Comparison of ENCODE assay signal across 15 cellular contexts in the genomic region with DNA sequence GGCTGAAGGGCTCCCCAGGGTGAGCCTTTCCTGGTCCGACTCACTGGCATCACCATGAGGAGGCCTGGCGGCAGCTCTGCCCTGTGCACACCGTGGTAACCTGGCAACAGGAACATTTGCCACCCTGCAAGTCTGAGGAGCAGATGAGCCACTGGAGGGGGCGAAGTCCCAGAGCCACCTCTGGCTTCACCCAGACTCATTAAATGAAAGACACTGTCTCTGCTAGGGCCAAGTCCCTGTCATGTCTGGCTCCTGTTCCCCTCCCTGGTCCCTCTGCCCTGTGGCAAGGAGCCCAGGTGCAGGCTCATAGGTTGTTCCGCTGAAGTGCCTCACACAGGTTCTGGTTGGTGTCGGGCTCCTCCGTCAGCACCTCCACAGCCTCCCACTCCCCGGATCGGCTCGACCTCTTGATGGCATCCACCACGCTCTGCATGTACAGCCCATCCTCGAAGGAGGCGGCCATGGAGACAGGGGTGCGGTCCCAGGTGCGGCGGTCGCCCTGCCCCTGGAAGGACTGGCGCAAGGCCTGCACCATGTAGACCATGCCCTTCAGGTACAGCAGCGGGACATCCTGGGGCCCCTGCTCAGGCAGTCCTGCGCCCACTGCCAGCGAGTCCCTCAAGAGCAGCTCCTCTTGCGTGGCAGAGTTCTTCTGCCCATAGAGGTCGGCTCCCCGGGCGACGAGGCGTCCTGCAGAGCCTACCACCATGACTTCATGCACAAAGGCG. TPM values are rescaled to one million over a fixed set of nuclear protein-coding genes. Genes with fewer than 3 reads are reported as not detected.
A peak's percentile ranks its signal among the peaks of the same experiment; 100 is the strongest.
DNase-seq lines count a peak whose midpoint lies in the region; ATAC-seq, FAIRE-seq and TF ChIP-seq lines count a peak whose summit lies in the region.
"Had no signal": no experiment of that assay in that cellular context is flagged by ENCODE, and none has a peak within 500 bp of the region (broad histone marks: within the 10 kb centered on the region; RNA-seq: fewer than 3 reads in every experiment).

No MANE protein-coding gene starts in this region.

- TF ChIP-seq RAD21 in HepG2 (CRISPR knock-in tag; IDR thresholded peaks at IDR 0.05) = no peak

- TF ChIP-seq CTCF in HepG2 (CRISPR knock-in tag; IDR thresholded peaks at IDR 0.05) = no peak

- DNase-seq in DMS79 treated with DMSO at 0.1 percent for 48 hours (lab: John Stamatoyannopoulos, UW) (peak; percentile 48), DMS79 (lab: John Stamatoyannopoulos, UW) (no peak), HepG2 (ENCODE audit: low spot score) (no peak), NOMO-1 (lab: John Stamatoyannopoulos, UW; ENCODE audit: unreplicated experiment in 2 of 2) (no peak)
- DNase-seq: 8988T; activated CD8-positive, alpha-beta memory T cell treated with anti-CD3 and anti-CD28 coated beads, Interleukin-2, amount 10 ng/mL, durations not matched to agents 7 days and 5 days; NCI-H1105; psoas muscle had no signal

- TF ChIP-seq POLR2A in HepG2 (IDR thresholded peaks at IDR 0.05; ENCODE audit: insufficient read depth in 1 of 2, low read depth in 2 of 2, low read length in 2 of 2) = no peak

- no peak for FAIRE-seq in HepG2 (lab: Jason Lieb, UNC)
- FAIRE-seq: HTR-8/SVneo had no signal

- TF ChIP-seq EP300 in HepG2 (IDR thresholded peaks at IDR 0.05; ENCODE audit: low read depth in 2 of 2, low read length in 2 of 2) (no peak), HepG2 (CRISPR knock-in tag; IDR thresholded peaks at IDR 0.05; ENCODE audit: borderline replicate concordance) (no peak)

- no peak overlapping the region for H3K4me2 ChIP-seq in HepG2 (ENCODE audit: low read depth, low read length)

- H3K4me1 ChIP-seq in HepG2 (ENCODE audit: insufficient read depth, low read length) (0 out of 2 replicates have a peak, but pooled peaks cover 5% of the 10 kb centered on the region), subcutaneous abdominal adipose tissue (ENCODE audit: control insufficient read depth in 5 of 5, insufficient read depth in 5 of 5, low read length in 5 of 5) (peaks cover 18 to 56% (median 53%) of the 10 kb centered on the region in 5 donors)
- H3K4me1 ChIP-seq: HAP-1 had no signal

- BruUV-seq in HepG2 (replicated peaks; lab: Mats Ljungman, UMichigan) = no TSS peak

- CTCF ChIA-PET in HepG2 (lab: Yijun Ruan, JAX; ENCODE audit: low intra/inter-chr PET ratio, low total read pairs) = interaction anchor here (2.0 kb wide), 1 partner anchor 154 kb away, joined by 5 read pairs; no protein-coding TSS in a partner anchor

- intact Hi-C loops in HepG2 (cut with micrococcal nuclease; ENCODE audit: unreplicated experiment) = loop anchor here (5.0 kb wide), 1 partner anchor 252 kb away; no protein-coding TSS in a partner anchor

- H3K27me3 ChIP-seq in HepG2 (ENCODE audit: control insufficient read depth in 1 of 2, insufficient read depth in 2 of 2, low read length in 2 of 2) = no peaks in the 10 kb centered on the region
- H3K27me3 ChIP-seq in subcutaneous abdominal adipose tissue (ENCODE audit: control insufficient read depth in 5 of 5, insufficient read depth in 4 of 5, low read length in 5 of 5) = no peaks in the 10 kb centered on the region

- no peaks in the 10 kb centered on the region for H3K79me2 ChIP-seq in HepG2 (ENCODE audit: insufficient read depth, low read length)

- 97% methylated on average over 20 of the region's 28 CpGs for WGBS in HepG2 (ENCODE audit: low lambda C conversion rate)

- H3K27ac ChIP-seq in angular gyrus (ENCODE audit: low read depth, low read length) = peak overlapping the region; percentile 3
- H3K27ac ChIP-seq in HepG2 (ENCODE audit: extremely low read length, insufficient read depth, low read length) = no peak overlapping the region
- peak overlapping the region; percentile 95 for H3K27ac ChIP-seq in subcutaneous abdominal adipose tissue (ENCODE audit: low read depth, low read length)

- no peak overlapping the region for H3K4me3 ChIP-seq in HepG2 (replicated peaks in 1 of 3; ENCODE audit: insufficient read depth in 1 of 3, low read depth in 2 of 3, low read length in 3 of 3)
- peak overlapping the region in 1 of 5 donors; percentile 26 for H3K4me3 ChIP-seq in subcutaneous abdominal adipose tissue (ENCODE audit: low read depth in 1 of 5, low read length in 5 of 5)
- H3K4me3 ChIP-seq: HAP-1, lung, psoas muscle had no signal

- H2AFZ ChIP-seq in HepG2 (ENCODE audit: low read length) = no peak overlapping the region

- POLR2A ChIA-PET in HepG2 (lab: Yijun Ruan, JAX) = no interaction called here

- H3K9ac ChIP-seq in HepG2 (ENCODE audit: insufficient read depth, low read depth, low read length) (no peak overlapping the region), subcutaneous abdominal adipose tissue (ENCODE audit: low read length in 5 of 5) (peak overlapping the region in 4 of 5 donors; percentile 8 to 75 (median 64))

- peaks cover 0 to 4% of the 10 kb centered on the region in 2 experiments; a peak in 2 of 5 replicates for H3K36me3 ChIP-seq in HepG2 (replicated peaks in 1 of 2; ENCODE audit: control insufficient read depth in 1 of 2, insufficient read depth in 2 of 2, low read length in 2 of 2)
- peaks cover 0 to 8% (median 4%) of the 10 kb centered on the region in 5 donors for H3K36me3 ChIP-seq in subcutaneous abdominal adipose tissue (ENCODE audit: control insufficient read depth in 5 of 5, insufficient read depth in 5 of 5, low read length in 5 of 5)
- H3K36me3 ChIP-seq: HAP-1 had no signal

- no peaks in the 10 kb centered on the region for H3K9me3 ChIP-seq in HepG2 (ENCODE audit: low read length)
- no peaks in the 10 kb centered on the region for H3K9me3 ChIP-seq in subcutaneous abdominal adipose tissue (ENCODE audit: control insufficient read depth in 5 of 5, low read length in 5 of 5)
- H3K9me3 ChIP-seq: HAP-1, psoas muscle had no signal

- in situ Hi-C loops in HepG2 (cut with HindIII; ENCODE audit: extremely low pct_ligation_motif_present, low pct_unique_long_range_greater_than_20kb) = no loop called here

- no peak for ATAC-seq in HepG2
- no peak for ATAC-seq in GM18861 (IDR thresholded peaks at IDR 0.05; ENCODE audit: unreplicated experiment)
- ATAC-seq in GM18519 (IDR thresholded peaks at IDR 0.05; ENCODE audit: low FRiP score, unreplicated experiment) = no peak
- ATAC-seq: activated CD8-positive, alpha-beta memory T cell treated with anti-CD3 and anti-CD28 coated beads, Interleukin-2, amount 10 ng/mL, durations not matched to agents 7 days and 5 days had no signal

- no peaks in the 10 kb centered on the region for H4K20me1 ChIP-seq in HepG2 (ENCODE audit: insufficient read depth, low read length)

RNA-seq across cellular contexts. Expression of gene C16orf86, which starts 8.4 kb away (rescaled TPM):
- total RNA-seq in HepG2 (2016; rRNA removed; fragmentation: Illumina TruSeq; extraction: Trizol) = 1.7 and 3.1 TPM in 2 replicates
- 1.9 and 2.8 TPM in 2 replicates for total RNA-seq in HepG2 (2016; cell fraction: cytosol; rRNA removed; fragmentation: Illumina TruSeq; extraction: Trizol; ENCODE audit: low read depth)
- 2.1 and 4.2 TPM in 2 replicates for total RNA-seq in HepG2 (2016; cell fraction: insoluble cytoplasmic fraction; rRNA removed; fragmentation: Illumina TruSeq; extraction: Trizol)
- 2.2 and 3.5 TPM in 2 replicates for total RNA-seq in HepG2 (2016; cell fraction: membrane; rRNA removed; fragmentation: Illumina TruSeq; extraction: Trizol)
- total RNA-seq in HepG2 (2016; cell fraction: nucleus; rRNA removed; fragmentation: Illumina TruSeq; extraction: Trizol) = 1.9 and 4.3 TPM in 2 replicates
- polyA plus RNA-seq in HepG2 (2011; rRNA removed) = 1.5 and 2.0 TPM in 2 replicates
- 1.8 and 2.8 TPM in 2 replicates for polyA plus RNA-seq in HepG2 (2011; cell fraction: cytosol; rRNA removed)
- 7.9 and 8.0 TPM in 2 replicates for polyA plus RNA-seq in HepG2 (2011; cell fraction: nucleus; rRNA removed)
- polyA plus RNA-seq in HepG2 (2012) = 1.3 and 1.7 TPM in 2 replicates
- 1.6 and 2.1 TPM in 2 replicates for polyA plus RNA-seq in HepG2 (2016; cell fraction: cytosol; fragmentation: Illumina TruSeq; extraction: Trizol; ENCODE audit: low read depth)
- 2.2 and 3.1 TPM in 2 replicates for polyA plus RNA-seq in HepG2 (2016; cell fraction: insoluble cytoplasmic fraction; fragmentation: Illumina TruSeq; extraction: Trizol; ENCODE audit: low read depth)
- 2.3 and 2.5 TPM in 2 replicates for polyA plus RNA-seq in HepG2 (2016; cell fraction: membrane; fragmentation: Illumina TruSeq; extraction: Trizol; ENCODE audit: low read depth)
- 5.2 and 6.4 TPM in 2 replicates for polyA plus RNA-seq in HepG2 (2016; cell fraction: nucleus; fragmentation: Illumina TruSeq; extraction: Trizol; ENCODE audit: insufficient read depth, low read depth)
- 0.12 and 1.3 TPM in 2 replicates for polyA minus RNA-seq in HepG2 (2011; rRNA and poly(A)+ RNA removed; ENCODE audit: low replicate concordance)
- polyA minus RNA-seq in HepG2 (2011; cell fraction: cytosol; rRNA and poly(A)+ RNA removed) = 0.53 and 0.79 TPM in 2 replicates
- 0.62 and 0.64 TPM in 2 replicates for polyA minus RNA-seq in HepG2 (2011; cell fraction: nucleus; rRNA and poly(A)+ RNA removed)

RNA-seq across cellular contexts. Expression of gene ENKD1, which starts 8.5 kb away (rescaled TPM):
- 20.8 and 21.4 TPM in 2 replicates for total RNA-seq in HepG2 (2016; rRNA removed; fragmentation: Illumina TruSeq; extraction: Trizol)
- 10.8 and 12.4 TPM in 2 replicates for total RNA-seq in HepG2 (2016; cell fraction: cytosol; rRNA removed; fragmentation: Illumina TruSeq; extraction: Trizol; ENCODE audit: low read depth)
- total RNA-seq in HepG2 (2016; cell fraction: insoluble cytoplasmic fraction; rRNA removed; fragmentation: Illumina TruSeq; extraction: Trizol) = 17.9 and 24.2 TPM in 2 replicates
- total RNA-seq in HepG2 (2016; cell fraction: membrane; rRNA removed; fragmentation: Illumina TruSeq; extraction: Trizol) = 17.6 and 19.5 TPM in 2 replicates
- total RNA-seq in HepG2 (2016; cell fraction: nucleus; rRNA removed; fragmentation: Illumina TruSeq; extraction: Trizol) = 13.8 and 15.4 TPM in 2 replicates
- 10.8 and 12.2 TPM in 2 replicates for polyA plus RNA-seq in HepG2 (2011; rRNA removed)
- 6.0 and 11.2 TPM in 2 replicates for polyA plus RNA-seq in HepG2 (2011; cell fraction: cytosol; rRNA removed)
- 29.2 and 37.2 TPM in 2 replicates for polyA plus RNA-seq in HepG2 (2011; cell fraction: nucleus; rRNA removed)
- 9.4 and 12.3 TPM in 2 replicates for polyA plus RNA-seq in HepG2 (2012)
- 11.8 and 13.2 TPM in 2 replicates for polyA plus RNA-seq in HepG2 (2016; cell fraction: cytosol; fragmentation: Illumina TruSeq; extraction: Trizol; ENCODE audit: low read depth)
- polyA plus RNA-seq in HepG2 (2016; cell fraction: insoluble cytoplasmic fraction; fragmentation: Illumina TruSeq; extraction: Trizol; ENCODE audit: low read depth) = 18.0 and 18.5 TPM in 2 replicates
- 9.5 and 15.3 TPM in 2 replicates for polyA plus RNA-seq in HepG2 (2016; cell fraction: membrane; fragmentation: Illumina TruSeq; extraction: Trizol; ENCODE audit: low read depth)
- polyA plus RNA-seq in HepG2 (2016; cell fraction: nucleus; fragmentation: Illumina TruSeq; extraction: Trizol; ENCODE audit: insufficient read depth, low read depth) = 33.6 and 35.0 TPM in 2 replicates
- 6.6 and 7.1 TPM in 2 replicates for polyA minus RNA-seq in HepG2 (2011; rRNA and poly(A)+ RNA removed; ENCODE audit: low replicate concordance)
- 4.5 and 7.8 TPM in 2 replicates for polyA minus RNA-seq in HepG2 (2011; cell fraction: cytosol; rRNA and poly(A)+ RNA removed)
- polyA minus RNA-seq in HepG2 (2011; cell fraction: nucleus; rRNA and poly(A)+ RNA removed) = 3.6 and 3.9 TPM in 2 replicates

RNA-seq across cellular contexts. Expression of gene PARD6A, which starts 14.3 kb away (rescaled TPM):
- 3.0 and 4.3 TPM in 2 replicates for total RNA-seq in HepG2 (2016; rRNA removed; fragmentation: Illumina TruSeq; extraction: Trizol)
- total RNA-seq in HepG2 (2016; cell fraction: cytosol; rRNA removed; fragmentation: Illumina TruSeq; extraction: Trizol; ENCODE audit: low read depth) = 22.8 and 24.1 TPM in 2 replicates
- 2.5 and 4.0 TPM in 2 replicates for total RNA-seq in HepG2 (2016; cell fraction: insoluble cytoplasmic fraction; rRNA removed; fragmentation: Illumina TruSeq; extraction: Trizol)
- 18.3 and 19.1 TPM in 2 replicates for total RNA-seq in HepG2 (2016; cell fraction: membrane; rRNA removed; fragmentation: Illumina TruSeq; extraction: Trizol)
- total RNA-seq in HepG2 (2016; cell fraction: nucleus; rRNA removed; fragmentation: Illumina TruSeq; extraction: Trizol) = 1.6 and 2.2 TPM in 2 replicates
- polyA plus RNA-seq in HepG2 (2011; rRNA removed) = 3.5 and 3.6 TPM in 2 replicates
- polyA plus RNA-seq in HepG2 (2011; cell fraction: cytosol; rRNA removed) = 4.3 and 6.9 TPM in 2 replicates
- 2.8 and 3.0 TPM in 2 replicates for polyA plus RNA-seq in HepG2 (2011; cell fraction: nucleus; rRNA removed)
- 1.3 and 2.2 TPM in 2 replicates for polyA plus RNA-seq in HepG2 (2012)
- polyA plus RNA-seq in HepG2 (2016; cell fraction: cytosol; fragmentation: Illumina TruSeq; extraction: Trizol; ENCODE audit: low read depth) = 26.8 and 27.5 TPM in 2 replicates
- polyA plus RNA-seq in HepG2 (2016; cell fraction: insoluble cytoplasmic fraction; fragmentation: Illumina TruSeq; extraction: Trizol; ENCODE audit: low read depth) = 2.2 and 3.0 TPM in 2 replicates
- 17.4 and 17.7 TPM in 2 replicates for polyA plus RNA-seq in HepG2 (2016; cell fraction: membrane; fragmentation: Illumina TruSeq; extraction: Trizol; ENCODE audit: low read depth)
- polyA plus RNA-seq in HepG2 (2016; cell fraction: nucleus; fragmentation: Illumina TruSeq; extraction: Trizol; ENCODE audit: insufficient read depth, low read depth) = 1.5 and 2.9 TPM in 2 replicates
- 2.8 and 3.8 TPM in 2 replicates for polyA minus RNA-seq in HepG2 (2011; rRNA and poly(A)+ RNA removed; ENCODE audit: low replicate concordance)
- polyA minus RNA-seq in HepG2 (2011; cell fraction: cytosol; rRNA and poly(A)+ RNA removed) = 0.79 and 2.1 TPM in 2 replicates
- polyA minus RNA-seq in HepG2 (2011; cell fraction: nucleus; rRNA and poly(A)+ RNA removed) = 0.50 and 0.77 TPM in 2 replicates

RNA-seq across cellular contexts. Expression of gene ACD, which starts 15.0 kb away (rescaled TPM):
- 26.1 and 32.6 TPM in 2 replicates for total RNA-seq in HepG2 (2016; rRNA removed; fragmentation: Illumina TruSeq; extraction: Trizol)
- total RNA-seq in HepG2 (2016; cell fraction: cytosol; rRNA removed; fragmentation: Illumina TruSeq; extraction: Trizol; ENCODE audit: low read depth) = 11.9 and 12.4 TPM in 2 replicates
- 22.4 and 31.8 TPM in 2 replicates for total RNA-seq in HepG2 (2016; cell fraction: insoluble cytoplasmic fraction; rRNA removed; fragmentation: Illumina TruSeq; extraction: Trizol)
- 20.9 and 24.1 TPM in 2 replicates for total RNA-seq in HepG2 (2016; cell fraction: membrane; rRNA removed; fragmentation: Illumina TruSeq; extraction: Trizol)
- 18.3 and 24.0 TPM in 2 replicates for total RNA-seq in HepG2 (2016; cell fraction: nucleus; rRNA removed; fragmentation: Illumina TruSeq; extraction: Trizol)
- 37.1 and 38.3 TPM in 2 replicates for polyA plus RNA-seq in HepG2 (2011; rRNA removed)
- polyA plus RNA-seq in HepG2 (2011; cell fraction: cytosol; rRNA removed) = 15.3 and 28.8 TPM in 2 replicates
- polyA plus RNA-seq in HepG2 (2011; cell fraction: nucleus; rRNA removed) = 82.8 and 84.5 TPM in 2 replicates
- polyA plus RNA-seq in HepG2 (2012) = 28.9 and 29.0 TPM in 2 replicates
- 18.7 and 21.0 TPM in 2 replicates for polyA plus RNA-seq in HepG2 (2016; cell fraction: cytosol; fragmentation: Illumina TruSeq; extraction: Trizol; ENCODE audit: low read depth)
- polyA plus RNA-seq in HepG2 (2016; cell fraction: insoluble cytoplasmic fraction; fragmentation: Illumina TruSeq; extraction: Trizol; ENCODE audit: low read depth) = 30.7 and 42.2 TPM in 2 replicates
- polyA plus RNA-seq in HepG2 (2016; cell fraction: membrane; fragmentation: Illumina TruSeq; extraction: Trizol; ENCODE audit: low read depth) = 29.3 and 29.6 TPM in 2 replicates
- polyA plus RNA-seq in HepG2 (2016; cell fraction: nucleus; fragmentation: Illumina TruSeq; extraction: Trizol; ENCODE audit: insufficient read depth, low read depth) = 42.9 and 46.5 TPM in 2 replicates
- polyA minus RNA-seq in HepG2 (2011; rRNA and poly(A)+ RNA removed; ENCODE audit: low replicate concordance) = 39.4 and 41.0 TPM in 2 replicates
- 18.9 and 21.7 TPM in 2 replicates for polyA minus RNA-seq in HepG2 (2011; cell fraction: cytosol; rRNA and poly(A)+ RNA removed)
- polyA minus RNA-seq in HepG2 (2011; cell fraction: nucleus; rRNA and poly(A)+ RNA removed) = 18.6 and 22.8 TPM in 2 replicates

RNA-seq across cellular contexts. Expression of gene CARMIL2, which starts 30.1 kb away (rescaled TPM):
- total RNA-seq in HepG2 (2016; rRNA removed; fragmentation: Illumina TruSeq; extraction: Trizol) = 0.91 and 1.3 TPM in 2 replicates
- 0.35 TPM in 1 of 2 replicates, not detected in the other for total RNA-seq in HepG2 (2016; cell fraction: cytosol; rRNA removed; fragmentation: Illumina TruSeq; extraction: Trizol; ENCODE audit: low read depth)
- total RNA-seq in HepG2 (2016; cell fraction: insoluble cytoplasmic fraction; rRNA removed; fragmentation: Illumina TruSeq; extraction: Trizol) = 0.70 and 1.1 TPM in 2 replicates
- 0.53 and 0.79 TPM in 2 replicates for total RNA-seq in HepG2 (2016; cell fraction: membrane; rRNA removed; fragmentation: Illumina TruSeq; extraction: Trizol)
- 1.4 and 1.8 TPM in 2 replicates for total RNA-seq in HepG2 (2016; cell fraction: nucleus; rRNA removed; fragmentation: Illumina TruSeq; extraction: Trizol)
- polyA plus RNA-seq in HepG2 (2011; rRNA removed) = 2.7 and 3.9 TPM in 2 replicates
- polyA plus RNA-seq in HepG2 (2011; cell fraction: cytosol; rRNA removed) = 1.2 and 1.7 TPM in 2 replicates
- 44.9 and 54.0 TPM in 2 replicates for polyA plus RNA-seq in HepG2 (2011; cell fraction: nucleus; rRNA removed)
- 3.5 and 5.1 TPM in 2 replicates for polyA plus RNA-seq in HepG2 (2012)
- polyA plus RNA-seq in HepG2 (2016; cell fraction: cytosol; fragmentation: Illumina TruSeq; extraction: Trizol; ENCODE audit: low read depth) = 0.63 and 0.69 TPM in 2 replicates
- 0.79 and 1.0 TPM in 2 replicates for polyA plus RNA-seq in HepG2 (2016; cell fraction: insoluble cytoplasmic fraction; fragmentation: Illumina TruSeq; extraction: Trizol; ENCODE audit: low read depth)
- 0.58 and 0.64 TPM in 2 replicates for polyA plus RNA-seq in HepG2 (2016; cell fraction: membrane; fragmentation: Illumina TruSeq; extraction: Trizol; ENCODE audit: low read depth)
- polyA plus RNA-seq in HepG2 (2016; cell fraction: nucleus; fragmentation: Illumina TruSeq; extraction: Trizol; ENCODE audit: insufficient read depth, low read depth) = 6.0 and 8.0 TPM in 2 replicates
- 0.23 and 5.9 TPM in 2 replicates for polyA minus RNA-seq in HepG2 (2011; rRNA and poly(A)+ RNA removed; ENCODE audit: low replicate concordance)
- 1.2 and 3.3 TPM in 2 replicates for polyA minus RNA-seq in HepG2 (2011; cell fraction: cytosol; rRNA and poly(A)+ RNA removed)
- polyA minus RNA-seq in HepG2 (2011; cell fraction: nucleus; rRNA and poly(A)+ RNA removed) = 8.9 and 9.2 TPM in 2 replicates
